Comparison of ENCODE assay signal across 26 cellular contexts in genomic region chr20:29086938-29087337, GRCh38.
"Had no signal": no experiment of that assay in that cellular context is flagged by ENCODE, and none has a peak within 500 bp of the region (broad histone marks: within the 10 kb centered on the region; RNA-seq: fewer than 3 reads in every experiment).

No MANE protein-coding gene starts in this region.

- FAIRE-seq: colon, endometrium had no signal

- H3K4me3 ChIP-seq: coronary artery, esophagus squamous epithelium, gastrocnemius medialis, heart right ventricle, left lung, lower lobe of right lung, mucosa of descending colon had no signal

- H3K27ac ChIP-seq: coronary artery, epithelial cell of prostate, esophagus squamous epithelium, gastrocnemius medialis, heart right ventricle, left lung, lower lobe of right lung had no signal

- ATAC-seq: effector memory CD8-positive, alpha-beta T cell; esophagus mucosa; gastrocnemius medialis; heart right ventricle; left cardiac atrium; left lung; left ventricle myocardium superior; lower lobe of right lung; mucosa of descending colon; naive thymus-derived CD8-positive, alpha-beta T cell had no signal

- H3K4me1 ChIP-seq: esophagus squamous epithelium, gastrocnemius medialis, heart right ventricle, left lung, lower lobe of right lung had no signal

- DNase-seq: effector CD8-positive, alpha-beta T cell; effector memory CD8-positive, alpha-beta T cell; endodermal cell; erythroblast; esophagus squamous epithelium; foreskin fibroblast; foreskin melanocyte; gastrocnemius medialis; glutamatergic neuron; head of caudate nucleus; heart right ventricle; hippocampal formation; immature natural killer cell; islet precursor cell; left cardiac atrium; left lung; left ventricle myocardium superior; lower lobe of right lung; naive B cell; naive thymus-derived CD8-positive, alpha-beta T cell had no signal

- H3K9me3 ChIP-seq: esophagus squamous epithelium, gastrocnemius medialis, lower lobe of right lung had no signal

- H3K27me3 ChIP-seq: esophagus squamous epithelium, gastrocnemius medialis, heart right ventricle, left lung had no signal

- H3K36me3 ChIP-seq: esophagus squamous epithelium, gastrocnemius medialis, heart right ventricle, left lung, lower lobe of right lung had no signal
